In genomic region chr3:186616299-186616617, GRCh38 we compare ENCODE assay signal across 12 cellular contexts. TPM values are rescaled to one million over a fixed set of nuclear protein-coding genes. Genes with fewer than 3 reads are reported as not detected.
DNase-seq lines count a peak whose midpoint lies in the region; ATAC-seq, FAIRE-seq and TF ChIP-seq lines count a peak whose summit lies in the region.
"Had no signal": no experiment of that assay in that cellular context is flagged by ENCODE, and none has a peak within 500 bp of the region (broad histone marks: within the 10 kb centered on the region; RNA-seq: fewer than 3 reads in every experiment).

No MANE protein-coding gene starts in this region.

- in situ Hi-C loops in HepG2 (cut with HindIII; ENCODE audit: extremely low pct_ligation_motif_present, low pct_unique_long_range_greater_than_20kb), result loop anchor here (10.0 kb wide), 1 partner anchor 139 kb away; no protein-coding TSS in a partner anchor

- no peak for TF ChIP-seq RAD21 in HepG2 (CRISPR knock-in tag; IDR thresholded peaks at IDR 0.05)

- H3K27ac Mint-ChIP-seq in stimulated activated effector memory CD8-positive, alpha-beta T cell treated with anti-CD3 and anti-CD28 coated beads, Interleukin-12 subunit alpha, Interleukin-12 subunit beta, amount 100 ng/mL, for 72 hours, result no peak overlapping the region
- no peak overlapping the region for H3K27ac Mint-ChIP-seq in CD14-positive monocyte

- H3K79me2 ChIP-seq in HepG2 (ENCODE audit: insufficient read depth, low read length) (peaks cover 31% of the 10 kb centered on the region), PC-3 (ENCODE audit: low read length) (no peaks in the 10 kb centered on the region)

- WGBS in HepG2 (ENCODE audit: low lambda C conversion rate), result 78% methylated on average over 8 of the region's 8 CpGs
- 51% methylated on average over 8 of the region's 8 CpGs for WGBS in right lobe of liver (ENCODE audit: insufficient coverage, low coverage, low lambda C conversion rate, missing lambda C conversion rate)

- peaks cover 62% of the 10 kb centered on the region for H4K20me1 ChIP-seq in HepG2 (ENCODE audit: insufficient read depth, low read length)
- H4K20me1 ChIP-seq in PC-3 (ENCODE audit: low read length), result no peaks in the 10 kb centered on the region
- H4K20me1 ChIP-seq: BLaER1 had no signal

- H3K9me3 ChIP-seq in HepG2 (ENCODE audit: low read length), result no peaks in the 10 kb centered on the region
- no peaks in the 10 kb centered on the region for H3K9me3 ChIP-seq in right lobe of liver
- no peaks in the 10 kb centered on the region for H3K9me3 ChIP-seq in PC-3 (ENCODE audit: low read length)
- H3K9me3 ChIP-seq: BLaER1 had no signal

- no peaks in the 10 kb centered on the region for H3K9me3 Mint-ChIP-seq in stimulated activated effector memory CD8-positive, alpha-beta T cell treated with anti-CD3 and anti-CD28 coated beads, Interleukin-12 subunit alpha, Interleukin-12 subunit beta, amount 100 ng/mL, for 72 hours
- H3K9me3 Mint-ChIP-seq in CD14-positive monocyte, result no peaks in the 10 kb centered on the region
- H3K9me3 Mint-ChIP-seq: CD8-positive, alpha-beta memory T cell had no signal

- no peak for DNase-seq in HepG2 (ENCODE audit: low spot score)
- no peak for DNase-seq in right lobe of liver
- DNase-seq in PC-3, result no peak
- no peak for DNase-seq in stimulated activated effector memory CD8-positive, alpha-beta T cell treated with anti-CD3 and anti-CD28 coated beads, Interleukin-12 subunit alpha, Interleukin-12 subunit beta, amount 100 ng/mL, for 72 hours (ENCODE audit: low spot score in 2 of 2)
- DNase-seq in CD14-positive monocyte (ENCODE audit: low spot score), result no peak
- no peak for DNase-seq in NCI-H1092 treated with DMSO at 0.1 percent for 48 hours (lab: John Stamatoyannopoulos, UW)

- H3K36me3 ChIP-seq in HepG2 (replicated peaks in 1 of 2; ENCODE audit: control insufficient read depth in 1 of 2, insufficient read depth in 2 of 2, low read length in 2 of 2) (peaks cover 17 to 47% of the 10 kb centered on the region in 2 experiments), right lobe of liver (peaks cover 0 to 44% (median 13%) of the 10 kb centered on the region in 4 donors), PC-3 (ENCODE audit: low read depth, low read length) (no peaks in the 10 kb centered on the region)
- H3K36me3 ChIP-seq: BLaER1 had no signal

- intact Hi-C loops in HepG2 (cut with micrococcal nuclease; ENCODE audit: unreplicated experiment), result no loop called here
- intact Hi-C loops in right lobe of liver (cut with DNase I), result loop anchor here in 1 of 2 donors (5.0 kb wide), 1 partner anchor 141 kb away; no protein-coding TSS in a partner anchor
- intact Hi-C loops in PC-3 (cut with micrococcal nuclease), result loop anchor here (2.0 kb wide), 1 partner anchor 75 kb away; no protein-coding TSS in a partner anchor
- intact Hi-C loops in CD14-positive monocyte (cut with micrococcal nuclease), result loop anchor here (2.0 to 10.0 kb wide), 3 partner anchors 205 to 634 kb away; no protein-coding TSS in a partner anchor

- H3K4me3 ChIP-seq in HepG2 (replicated peaks in 1 of 3; ENCODE audit: insufficient read depth in 1 of 3, low read depth in 2 of 3, low read length in 3 of 3) (peak overlapping the region; percentile 4 to 17 (median 17); a peak in 4 of 6 replicates), right lobe of liver (no peak overlapping the region), PC-3 (ENCODE audit: low read length) (no peak overlapping the region)
- H3K4me3 ChIP-seq: BLaER1 had no signal

- CTCF ChIA-PET in HepG2 (lab: Yijun Ruan, JAX; ENCODE audit: low intra/inter-chr PET ratio, low total read pairs) (interaction anchor here (1.8 to 2.7 kb wide), 2 partner anchors 27 kb away, joined by 15 to 20 read pairs; no protein-coding TSS in a partner anchor), PC-3 (lab: Charles Lee) (interaction anchor here (1.2 to 1.6 kb wide), 4 partner anchors 46 to 205 kb away, joined by 7 to 10 read pairs (median 8); partner anchors contain the start of gene DNAJB11)

- H3K4me1 ChIP-seq in HepG2 (ENCODE audit: insufficient read depth, low read length) (peaks cover 63% of the 10 kb centered on the region), right lobe of liver (peaks cover 2 to 49% (median 21%) of the 10 kb centered on the region in 4 donors), PC-3 (ENCODE audit: insufficient read depth, low read length) (peaks cover 16% of the 10 kb centered on the region)

- H3K36me3 Mint-ChIP-seq in stimulated activated effector memory CD8-positive, alpha-beta T cell treated with anti-CD3 and anti-CD28 coated beads, Interleukin-12 subunit alpha, Interleukin-12 subunit beta, amount 100 ng/mL, for 72 hours, result no peaks in the 10 kb centered on the region
- H3K36me3 Mint-ChIP-seq in CD14-positive monocyte, result no peaks in the 10 kb centered on the region
- H3K36me3 Mint-ChIP-seq: CD8-positive, alpha-beta memory T cell had no signal

- no peak for FAIRE-seq in HepG2 (lab: Jason Lieb, UNC)
- FAIRE-seq: D721Med had no signal

- no peaks in the 10 kb centered on the region; a peak in 1 of 5 replicates for H3K27me3 ChIP-seq in HepG2 (ENCODE audit: control insufficient read depth in 1 of 2, insufficient read depth in 2 of 2, low read length in 2 of 2)
- no peaks in the 10 kb centered on the region for H3K27me3 ChIP-seq in right lobe of liver
- H3K27me3 ChIP-seq in PC-3 (ENCODE audit: low read length), result no peaks in the 10 kb centered on the region
- H3K27me3 ChIP-seq: BLaER1 had no signal

- H3K27ac ChIP-seq in HepG2 (ENCODE audit: extremely low read length, insufficient read depth, low read length), result peak overlapping the region; percentile 28
- H3K27ac ChIP-seq in right lobe of liver, result peak overlapping the region in 1 of 3 donors; percentile 24
- H3K27ac ChIP-seq in PC-3 (ENCODE audit: low read length), result no peak overlapping the region; the same call in 1 of the 2 replicates
- H3K27ac ChIP-seq: BLaER1 had no signal

- no peaks in the 10 kb centered on the region for H3K9me2 ChIP-seq in PC-3 (replicated peaks; ENCODE audit: low read length)

- H3K27me3 Mint-ChIP-seq in CD14-positive monocyte (ENCODE audit: low read depth in 3 of 3), result peaks cover 27 to 41% (median 37%) of the 10 kb centered on the region in 3 donors

- TF ChIP-seq EP300 in HepG2 (IDR thresholded peaks at IDR 0.05; ENCODE audit: low read depth in 2 of 2, low read length in 2 of 2) (no peak), HepG2 (CRISPR knock-in tag; IDR thresholded peaks at IDR 0.05; ENCODE audit: borderline replicate concordance) (no peak)

- peak overlapping the region; percentile 92 for H3K4me2 ChIP-seq in HepG2 (ENCODE audit: low read depth, low read length)
- H3K4me2 ChIP-seq in PC-3 (ENCODE audit: low read length), result peak overlapping the region; percentile 36

- TF ChIP-seq CTCF in HepG2 (CRISPR knock-in tag; IDR thresholded peaks at IDR 0.05), result no peak
- no peak for TF ChIP-seq CTCF in right lobe of liver (IDR thresholded peaks at IDR 0.05)
- no peak for TF ChIP-seq CTCF in PC-3 (conservative IDR thresholded peaks at IDR 0.05; ENCODE audit: low read depth, low read length)
- TF ChIP-seq CTCF in CD14-positive monocyte (IDR thresholded peaks at IDR 0.05), result no peak

- H3F3A ChIP-seq in PC-3 (ENCODE audit: low read length, unreplicated experiment), result no peaks in the 10 kb centered on the region

- POLR2A ChIA-PET in HepG2 (lab: Yijun Ruan, JAX), result interaction anchor here (1.2 to 27.1 kb wide), 10 partner anchors 7 to 211 kb away, joined by 3 to 854 read pairs (median 5); partner anchors contain the start of genes DNAJB11 and TBCCD1
- POLR2A ChIA-PET in PC-3 (lab: Charles Lee; ENCODE audit: unreplicated experiment), result interaction anchor here (0.5 to 1.0 kb wide), 3 partner anchors 46 to 211 kb away, joined by 4 to 7 read pairs (median 5); partner anchors contain the start of gene DNAJB11

- peak overlapping the region; percentile 70 for H3K4me3 Mint-ChIP-seq in stimulated activated effector memory CD8-positive, alpha-beta T cell treated with anti-CD3 and anti-CD28 coated beads, Interleukin-12 subunit alpha, Interleukin-12 subunit beta, amount 100 ng/mL, for 72 hours
- H3K4me3 Mint-ChIP-seq in CD14-positive monocyte, result no peak overlapping the region

- H3K9ac ChIP-seq in HepG2 (ENCODE audit: insufficient read depth, low read depth, low read length) (peak overlapping the region; percentile 26; the same call in 1 of the 2 replicates), PC-3 (ENCODE audit: low read length) (no peak overlapping the region)
- H3K9ac ChIP-seq: BLaER1 had no signal

- H3K4me1 Mint-ChIP-seq in stimulated activated effector memory CD8-positive, alpha-beta T cell treated with anti-CD3 and anti-CD28 coated beads, Interleukin-12 subunit alpha, Interleukin-12 subunit beta, amount 100 ng/mL, for 72 hours, result peaks cover 30% of the 10 kb centered on the region
- H3K4me1 Mint-ChIP-seq in CD14-positive monocyte, result peaks cover 18% of the 10 kb centered on the region

- BruUV-seq in HepG2 (replicated peaks; lab: Mats Ljungman, UMichigan) (no TSS peak), PC-3 (replicated peaks; lab: Mats Ljungman, UMichigan) (no TSS peak)

- H2AFZ ChIP-seq in HepG2 (ENCODE audit: low read length) (no peak overlapping the region), PC-3 (ENCODE audit: low read length) (no peak overlapping the region)

- ATAC-seq in HepG2 (no peak), right lobe of liver (no peak), PC-3 (no peak)
- ATAC-seq in stimulated activated effector memory CD8-positive, alpha-beta T cell treated with anti-CD3 and anti-CD28 coated beads, Interleukin-12 subunit alpha, Interleukin-12 subunit beta, amount 100 ng/mL, for 72 hours, result no peak

- TF ChIP-seq POLR2A in HepG2 (IDR thresholded peaks at IDR 0.05; ENCODE audit: insufficient read depth in 1 of 2, low read depth in 2 of 2, low read length in 2 of 2), result peak in 1 of 2 experiments; percentile 72; a peak in 1 of 4 replicates
- TF ChIP-seq POLR2A in right lobe of liver (IDR thresholded peaks at IDR 0.05), result no peak

RNA-seq across cellular contexts. Expression of gene AHSG, which starts 3.4 kb away (rescaled TPM):
- total RNA-seq in HepG2 (2016; rRNA removed; fragmentation: Illumina TruSeq; extraction: Trizol), result 916 and 2,043 TPM in 2 replicates
- total RNA-seq in HepG2 (2016; cell fraction: cytosol; rRNA removed; fragmentation: Illumina TruSeq; extraction: Trizol; ENCODE audit: low read depth), result 471 and 481 TPM in 2 replicates
- 804 and 2,090 TPM in 2 replicates for total RNA-seq in HepG2 (2016; cell fraction: insoluble cytoplasmic fraction; rRNA removed; fragmentation: Illumina TruSeq; extraction: Trizol)
- total RNA-seq in HepG2 (2016; cell fraction: membrane; rRNA removed; fragmentation: Illumina TruSeq; extraction: Trizol), result 901 and 919 TPM in 2 replicates
- total RNA-seq in HepG2 (2016; cell fraction: nucleus; rRNA removed; fragmentation: Illumina TruSeq; extraction: Trizol), result 1,485 and 1,705 TPM in 2 replicates
- 19,152 and 25,909 TPM in 2 replicates for polyA plus RNA-seq in HepG2 (2011; rRNA removed)
- 20,098 and 20,625 TPM in 2 replicates for polyA plus RNA-seq in HepG2 (2011; cell fraction: cytosol; rRNA removed)
- polyA plus RNA-seq in HepG2 (2011; cell fraction: nucleus; rRNA removed), result 9,439 and 11,951 TPM in 2 replicates
- 11,866 and 12,118 TPM in 2 replicates for polyA plus RNA-seq in HepG2 (2012)
- polyA plus RNA-seq in HepG2 (2016; cell fraction: cytosol; fragmentation: Illumina TruSeq; extraction: Trizol; ENCODE audit: low read depth), result 786 and 806 TPM in 2 replicates
- 1,066 and 1,282 TPM in 2 replicates for polyA plus RNA-seq in HepG2 (2016; cell fraction: insoluble cytoplasmic fraction; fragmentation: Illumina TruSeq; extraction: Trizol; ENCODE audit: low read depth)
- polyA plus RNA-seq in HepG2 (2016; cell fraction: membrane; fragmentation: Illumina TruSeq; extraction: Trizol; ENCODE audit: low read depth), result 1,111 and 1,147 TPM in 2 replicates
- 3,176 and 3,280 TPM in 2 replicates for polyA plus RNA-seq in HepG2 (2016; cell fraction: nucleus; fragmentation: Illumina TruSeq; extraction: Trizol; ENCODE audit: insufficient read depth, low read depth)
- polyA minus RNA-seq in HepG2 (2011; rRNA and poly(A)+ RNA removed; ENCODE audit: low replicate concordance), result 2.8 and 6,182 TPM in 2 replicates
- 4,116 and 5,679 TPM in 2 replicates for polyA minus RNA-seq in HepG2 (2011; cell fraction: cytosol; rRNA and poly(A)+ RNA removed)
- polyA minus RNA-seq in HepG2 (2011; cell fraction: nucleus; rRNA and poly(A)+ RNA removed), result 1,476 and 2,466 TPM in 2 replicates
- total RNA-seq in right lobe of liver, result 1,000 to 10,000 TPM in 4 of 6 experiments, 100 to 1,000 TPM in 2; 718 to 1,905 (median 1,079) TPM
- not detected in 2 replicates for total RNA-seq in PC-3 (2014; rRNA removed)
- not detected for polyA plus RNA-seq in CD14-positive monocyte
- total RNA-seq: CD8-positive, alpha-beta memory T cell; H4; SK-MEL-5 had no signal
- polyA plus RNA-seq: CD8-positive, alpha-beta memory T cell had no signal

RNA-seq across cellular contexts. Expression of gene FETUB, which starts 23.9 kb away (rescaled TPM):
- total RNA-seq in HepG2 (2016; rRNA removed; fragmentation: Illumina TruSeq; extraction: Trizol), result 1.3 and 2.1 TPM in 2 replicates
- total RNA-seq in HepG2 (2016; cell fraction: cytosol; rRNA removed; fragmentation: Illumina TruSeq; extraction: Trizol; ENCODE audit: low read depth), result 0.18 and 0.20 TPM in 2 replicates
- total RNA-seq in HepG2 (2016; cell fraction: insoluble cytoplasmic fraction; rRNA removed; fragmentation: Illumina TruSeq; extraction: Trizol), result 0.98 and 1.9 TPM in 2 replicates
- total RNA-seq in HepG2 (2016; cell fraction: membrane; rRNA removed; fragmentation: Illumina TruSeq; extraction: Trizol), result 0.69 and 0.74 TPM in 2 replicates
- 2.6 and 3.1 TPM in 2 replicates for total RNA-seq in HepG2 (2016; cell fraction: nucleus; rRNA removed; fragmentation: Illumina TruSeq; extraction: Trizol)
- 3.1 and 4.4 TPM in 2 replicates for polyA plus RNA-seq in HepG2 (2011; rRNA removed)
- polyA plus RNA-seq in HepG2 (2011; cell fraction: cytosol; rRNA removed), result 1.9 and 2.3 TPM in 2 replicates
- polyA plus RNA-seq in HepG2 (2011; cell fraction: nucleus; rRNA removed), result 4.9 and 6.3 TPM in 2 replicates
- polyA plus RNA-seq in HepG2 (2012), result 3.8 and 4.3 TPM in 2 replicates
- 0.59 and 0.63 TPM in 2 replicates for polyA plus RNA-seq in HepG2 (2016; cell fraction: cytosol; fragmentation: Illumina TruSeq; extraction: Trizol; ENCODE audit: low read depth)
- 1.4 and 1.7 TPM in 2 replicates for polyA plus RNA-seq in HepG2 (2016; cell fraction: insoluble cytoplasmic fraction; fragmentation: Illumina TruSeq; extraction: Trizol; ENCODE audit: low read depth)
- polyA plus RNA-seq in HepG2 (2016; cell fraction: membrane; fragmentation: Illumina TruSeq; extraction: Trizol; ENCODE audit: low read depth), result 1.0 and 1.1 TPM in 2 replicates
- 5.6 and 6.6 TPM in 2 replicates for polyA plus RNA-seq in HepG2 (2016; cell fraction: nucleus; fragmentation: Illumina TruSeq; extraction: Trizol; ENCODE audit: insufficient read depth, low read depth)
- 0.28 and 1.4 TPM in 2 replicates for polyA minus RNA-seq in HepG2 (2011; rRNA and poly(A)+ RNA removed; ENCODE audit: low replicate concordance)
- polyA minus RNA-seq in HepG2 (2011; cell fraction: cytosol; rRNA and poly(A)+ RNA removed), result 0.53 and 0.59 TPM in 2 replicates
- polyA minus RNA-seq in HepG2 (2011; cell fraction: nucleus; rRNA and poly(A)+ RNA removed), result 1.6 and 2.6 TPM in 2 replicates
- 100 to 1,000 TPM in 1 of 6 experiments, 10 to 100 TPM in 3, 1 to 10 TPM in 2; 4.4 to 195 (median 47.9) TPM for total RNA-seq in right lobe of liver
- total RNA-seq in PC-3 (2014; rRNA removed), result not detected in 2 replicates
- not detected for polyA plus RNA-seq in CD14-positive monocyte
- total RNA-seq: A673; CD8-positive, alpha-beta memory T cell; H4; SK-MEL-5 had no signal
- polyA plus RNA-seq: CD8-positive, alpha-beta memory T cell had no signal

RNA-seq across cellular contexts. Expression of gene DNAJB11, which starts 45.7 kb away (rescaled TPM):
- total RNA-seq in HepG2 (2016; rRNA removed; fragmentation: Illumina TruSeq; extraction: Trizol) (62.5 and 132 TPM in 2 replicates), right lobe of liver (10 to 100 TPM; 28.4 to 59.1 (median 49.2) TPM), PC-3 (2014; rRNA removed) (117 and 120 TPM in 2 replicates)
- 16.0 and 17.0 TPM in 2 replicates for total RNA-seq in HepG2 (2016; cell fraction: cytosol; rRNA removed; fragmentation: Illumina TruSeq; extraction: Trizol; ENCODE audit: low read depth)
- total RNA-seq in HepG2 (2016; cell fraction: insoluble cytoplasmic fraction; rRNA removed; fragmentation: Illumina TruSeq; extraction: Trizol), result 62.4 and 136 TPM in 2 replicates
- 36.7 and 36.8 TPM in 2 replicates for total RNA-seq in HepG2 (2016; cell fraction: membrane; rRNA removed; fragmentation: Illumina TruSeq; extraction: Trizol)
- total RNA-seq in HepG2 (2016; cell fraction: nucleus; rRNA removed; fragmentation: Illumina TruSeq; extraction: Trizol), result 128 and 148 TPM in 2 replicates
- polyA plus RNA-seq in HepG2 (2011; rRNA removed) (33.1 and 41.0 TPM in 2 replicates), CD14-positive monocyte (10 to 100 TPM; 44.6 to 45.8 TPM)
- 21.9 and 29.6 TPM in 2 replicates for polyA plus RNA-seq in HepG2 (2011; cell fraction: cytosol; rRNA removed)
- 28.9 and 34.3 TPM in 2 replicates for polyA plus RNA-seq in HepG2 (2011; cell fraction: nucleus; rRNA removed)
- 54.2 and 72.4 TPM in 2 replicates for polyA plus RNA-seq in HepG2 (2012)
- 20.0 and 22.7 TPM in 2 replicates for polyA plus RNA-seq in HepG2 (2016; cell fraction: cytosol; fragmentation: Illumina TruSeq; extraction: Trizol; ENCODE audit: low read depth)
- 73.0 and 88.8 TPM in 2 replicates for polyA plus RNA-seq in HepG2 (2016; cell fraction: insoluble cytoplasmic fraction; fragmentation: Illumina TruSeq; extraction: Trizol; ENCODE audit: low read depth)
- polyA plus RNA-seq in HepG2 (2016; cell fraction: membrane; fragmentation: Illumina TruSeq; extraction: Trizol; ENCODE audit: low read depth), result 31.8 and 33.0 TPM in 2 replicates
- polyA plus RNA-seq in HepG2 (2016; cell fraction: nucleus; fragmentation: Illumina TruSeq; extraction: Trizol; ENCODE audit: insufficient read depth, low read depth), result 235 and 255 TPM in 2 replicates
- polyA minus RNA-seq in HepG2 (2011; rRNA and poly(A)+ RNA removed; ENCODE audit: low replicate concordance), result 9.2 and 16.4 TPM in 2 replicates
- 17.8 and 20.4 TPM in 2 replicates for polyA minus RNA-seq in HepG2 (2011; cell fraction: cytosol; rRNA and poly(A)+ RNA removed)
- polyA minus RNA-seq in HepG2 (2011; cell fraction: nucleus; rRNA and poly(A)+ RNA removed), result 68.4 and 76.3 TPM in 2 replicates

RNA-seq across cellular contexts. Expression of gene TBCCD1, which starts 49.1 kb away (rescaled TPM):
- total RNA-seq in HepG2 (2016; rRNA removed; fragmentation: Illumina TruSeq; extraction: Trizol) (16.2 and 20.1 TPM in 2 replicates), right lobe of liver (1 to 10 TPM; 6.7 to 8.7 (median 7.5) TPM), PC-3 (2014; rRNA removed) (16.6 and 17.0 TPM in 2 replicates)
- total RNA-seq in HepG2 (2016; cell fraction: cytosol; rRNA removed; fragmentation: Illumina TruSeq; extraction: Trizol; ENCODE audit: low read depth), result 5.6 and 6.3 TPM in 2 replicates
- 17.3 and 19.5 TPM in 2 replicates for total RNA-seq in HepG2 (2016; cell fraction: insoluble cytoplasmic fraction; rRNA removed; fragmentation: Illumina TruSeq; extraction: Trizol)
- total RNA-seq in HepG2 (2016; cell fraction: membrane; rRNA removed; fragmentation: Illumina TruSeq; extraction: Trizol), result 15.5 and 15.8 TPM in 2 replicates
- total RNA-seq in HepG2 (2016; cell fraction: nucleus; rRNA removed; fragmentation: Illumina TruSeq; extraction: Trizol), result 10.6 and 13.8 TPM in 2 replicates
- polyA plus RNA-seq in HepG2 (2011; rRNA removed) (12.4 and 13.6 TPM in 2 replicates), CD14-positive monocyte (1 to 10 TPM; 9.2 to 9.6 TPM)
- 6.6 and 9.6 TPM in 2 replicates for polyA plus RNA-seq in HepG2 (2011; cell fraction: cytosol; rRNA removed)
- polyA plus RNA-seq in HepG2 (2011; cell fraction: nucleus; rRNA removed), result 12.0 and 13.1 TPM in 2 replicates
- 6.3 and 7.2 TPM in 2 replicates for polyA plus RNA-seq in HepG2 (2012)
- 2.0 and 3.3 TPM in 2 replicates for polyA plus RNA-seq in HepG2 (2016; cell fraction: cytosol; fragmentation: Illumina TruSeq; extraction: Trizol; ENCODE audit: low read depth)
- 12.1 and 12.3 TPM in 2 replicates for polyA plus RNA-seq in HepG2 (2016; cell fraction: insoluble cytoplasmic fraction; fragmentation: Illumina TruSeq; extraction: Trizol; ENCODE audit: low read depth)
- 6.4 and 8.6 TPM in 2 replicates for polyA plus RNA-seq in HepG2 (2016; cell fraction: membrane; fragmentation: Illumina TruSeq; extraction: Trizol; ENCODE audit: low read depth)
- polyA plus RNA-seq in HepG2 (2016; cell fraction: nucleus; fragmentation: Illumina TruSeq; extraction: Trizol; ENCODE audit: insufficient read depth, low read depth), result 12.3 and 15.4 TPM in 2 replicates
- 15.4 and 28.0 TPM in 2 replicates for polyA minus RNA-seq in HepG2 (2011; rRNA and poly(A)+ RNA removed; ENCODE audit: low replicate concordance)
- polyA minus RNA-seq in HepG2 (2011; cell fraction: cytosol; rRNA and poly(A)+ RNA removed), result 6.2 and 6.9 TPM in 2 replicates
- 30.6 and 34.4 TPM in 2 replicates for polyA minus RNA-seq in HepG2 (2011; cell fraction: nucleus; rRNA and poly(A)+ RNA removed)

RNA-seq across cellular contexts. Expression of gene HRG, which starts 49.6 kb away (rescaled TPM):
- total RNA-seq in HepG2 (2016; rRNA removed; fragmentation: Illumina TruSeq; extraction: Trizol), result 0.11 TPM in 1 of 2 replicates, not detected in the other
- not detected in 2 replicates for total RNA-seq in HepG2 (2016; cell fraction: cytosol; rRNA removed; fragmentation: Illumina TruSeq; extraction: Trizol; ENCODE audit: low read depth)
- total RNA-seq in HepG2 (2016; cell fraction: insoluble cytoplasmic fraction; rRNA removed; fragmentation: Illumina TruSeq; extraction: Trizol), result 0.11 TPM in 1 of 2 replicates, not detected in the other
- not detected in 2 replicates for total RNA-seq in HepG2 (2016; cell fraction: membrane; rRNA removed; fragmentation: Illumina TruSeq; extraction: Trizol)
- not detected in 2 replicates for total RNA-seq in HepG2 (2016; cell fraction: nucleus; rRNA removed; fragmentation: Illumina TruSeq; extraction: Trizol)
- 0.09 and 0.12 TPM in 2 replicates for polyA plus RNA-seq in HepG2 (2011; rRNA removed)
- polyA plus RNA-seq in HepG2 (2011; cell fraction: cytosol; rRNA removed), result 0.07 and 0.09 TPM in 2 replicates
- 0.11 and 0.16 TPM in 2 replicates for polyA plus RNA-seq in HepG2 (2011; cell fraction: nucleus; rRNA removed)
- 0.80 TPM in 2 replicates for polyA plus RNA-seq in HepG2 (2012)
- polyA plus RNA-seq in HepG2 (2016; cell fraction: cytosol; fragmentation: Illumina TruSeq; extraction: Trizol; ENCODE audit: low read depth), result 0.08 TPM in 1 of 2 replicates, not detected in the other
- polyA plus RNA-seq in HepG2 (2016; cell fraction: insoluble cytoplasmic fraction; fragmentation: Illumina TruSeq; extraction: Trizol; ENCODE audit: low read depth), result not detected in 2 replicates
- polyA plus RNA-seq in HepG2 (2016; cell fraction: membrane; fragmentation: Illumina TruSeq; extraction: Trizol; ENCODE audit: low read depth), result 0.09 TPM in 1 of 2 replicates, not detected in the other
- 0.52 TPM in 1 of 2 replicates, not detected in the other for polyA plus RNA-seq in HepG2 (2016; cell fraction: nucleus; fragmentation: Illumina TruSeq; extraction: Trizol; ENCODE audit: insufficient read depth, low read depth)
- polyA minus RNA-seq in HepG2 (2011; rRNA and poly(A)+ RNA removed; ENCODE audit: low replicate concordance), result 0.06 TPM in 1 of 2 replicates, not detected in the other
- not detected in 2 replicates for polyA minus RNA-seq in HepG2 (2011; cell fraction: cytosol; rRNA and poly(A)+ RNA removed)
- not detected in 2 replicates for polyA minus RNA-seq in HepG2 (2011; cell fraction: nucleus; rRNA and poly(A)+ RNA removed)
- 1,000 to 10,000 TPM in 2 of 6 experiments, 100 to 1,000 TPM in 4; 378 to 1,312 (median 664) TPM for total RNA-seq in right lobe of liver
- not detected in 2 replicates for total RNA-seq in PC-3 (2014; rRNA removed)
- polyA plus RNA-seq in CD14-positive monocyte, result not detected
- total RNA-seq: A673; CD8-positive, alpha-beta memory T cell; H4; SK-MEL-5 had no signal
- polyA plus RNA-seq: CD8-positive, alpha-beta memory T cell had no signal

Comparison
In these comparisons a context has a peak if more than half of its experiments do, and no peak if none do; other contexts are left out.
1. H3K4me3 ChIP-seq: peak in HepG2 (3 of 3); none in right lobe of liver (0 of 3) and PC-3 (single experiment).
2. RNA of gene AHSG, which starts 3.4 kb away (total RNA-seq): 471 to 2,090 TPM in HepG2 and 718 to 1,905 TPM in right lobe of liver; not detected in PC-3; every median in the first group is over 100 times any median in the second.